In genomic region chr1:152758636-152759035, GRCh38 we compare ENCODE assay signal across 30 cellular contexts. TPM values are rescaled to one million over a fixed set of nuclear protein-coding genes. Genes with fewer than 3 reads are reported as not detected.
"Had no signal": no experiment of that assay in that cellular context is flagged by ENCODE, and none has a peak within 500 bp of the region (broad histone marks: within the 10 kb centered on the region; RNA-seq: fewer than 3 reads in every experiment).

No MANE protein-coding gene starts in this region.

- H3K36me3 Mint-ChIP-seq: mesothelial cell of epicardium; naive thymus-derived CD4-positive, alpha-beta T cell had no signal

- DNase-seq: dermis blood vessel endothelial cell; dorsolateral prefrontal cortex; effector CD4-positive, alpha-beta T cell; effector memory CD4-positive, alpha-beta T cell; foreskin fibroblast; foreskin melanocyte; gastrocnemius medialis; glutamatergic neuron; head of caudate nucleus; heart right ventricle; hippocampal formation; left cardiac atrium; left lung; left ventricle myocardium superior; lower lobe of right lung; mesenchymal stem cell; mucosa of descending colon; naive thymus-derived CD4-positive, alpha-beta T cell had no signal

- H3K4me1 Mint-ChIP-seq: mesothelial cell of epicardium; naive thymus-derived CD4-positive, alpha-beta T cell had no signal

- H3K27me3 ChIP-seq: gastrocnemius medialis had no signal

- H3K4me1 ChIP-seq: esophagus muscularis mucosa, gastrocnemius medialis, heart right ventricle, left lung, lower lobe of right lung had no signal

- H3K27ac ChIP-seq: coronary artery, dorsolateral prefrontal cortex, esophagus muscularis mucosa, gastrocnemius medialis, heart right ventricle, left lung, lower lobe of right lung had no signal

- H3K9me3 ChIP-seq: esophagus muscularis mucosa, gastrocnemius medialis, heart right ventricle, left lung, lower lobe of right lung, mucosa of descending colon had no signal

- ATAC-seq: gastrocnemius medialis; heart right ventricle; left cardiac atrium; left lung; left ventricle myocardium superior; lower lobe of right lung; mucosa of descending colon; naive thymus-derived CD4-positive, alpha-beta T cell had no signal

- H3K4me3 ChIP-seq: coronary artery, dorsolateral prefrontal cortex, esophagus muscularis mucosa, gastrocnemius medialis, heart right ventricle, left lung, lower lobe of right lung, mucosa of descending colon had no signal

- H3K4me3 Mint-ChIP-seq: mesothelial cell of epicardium; naive thymus-derived CD4-positive, alpha-beta T cell had no signal

- H3K27ac Mint-ChIP-seq: mesothelial cell of epicardium; naive thymus-derived CD4-positive, alpha-beta T cell had no signal

- H3K36me3 ChIP-seq: esophagus muscularis mucosa, gastrocnemius medialis, heart right ventricle, left lung, lower lobe of right lung had no signal

RNA-seq across cellular contexts. Expression of gene KPRP, which starts 0.8 kb away (rescaled TPM):
- total RNA-seq: dermis blood vessel endothelial cell; dorsolateral prefrontal cortex; endothelial cell of umbilical vein; epithelial cell of proximal tubule; esophagus muscularis mucosa; gastrocnemius medialis; glomerular endothelial cell; heart right ventricle; kidney epithelial cell; left cardiac atrium; left lung; left ventricle myocardium superior; lower lobe of right lung; lung microvascular endothelial cell; mesenteric fat pad; mesothelial cell of epicardium; mucosa of descending colon; myocyte; naive thymus-derived CD4-positive, alpha-beta T cell had no signal
- polyA plus RNA-seq: endothelial cell of umbilical vein; heart right ventricle; naive thymus-derived CD4-positive, alpha-beta T cell had no signal

RNA-seq across cellular contexts. Expression of gene LCE1F, which starts 16.3 kb away (rescaled TPM):
- total RNA-seq: dermis blood vessel endothelial cell; dorsolateral prefrontal cortex; endothelial cell of umbilical vein; epithelial cell of proximal tubule; esophagus muscularis mucosa; gastrocnemius medialis; glomerular endothelial cell; heart right ventricle; kidney epithelial cell; left cardiac atrium; left lung; left ventricle myocardium superior; lower lobe of right lung; lung microvascular endothelial cell; mesenteric fat pad; mesothelial cell of epicardium; mucosa of descending colon; myocyte; naive thymus-derived CD4-positive, alpha-beta T cell had no signal
- polyA plus RNA-seq: endothelial cell of umbilical vein; esophagus; heart right ventricle; keratinocyte; naive thymus-derived CD4-positive, alpha-beta T cell had no signal

RNA-seq across cellular contexts. Expression of gene LCE1E, which starts 27.4 kb away (rescaled TPM):
- total RNA-seq: dermis blood vessel endothelial cell; dorsolateral prefrontal cortex; endothelial cell of umbilical vein; epithelial cell of proximal tubule; esophagus muscularis mucosa; gastrocnemius medialis; glomerular endothelial cell; heart right ventricle; kidney epithelial cell; left cardiac atrium; left lung; left ventricle myocardium superior; lower lobe of right lung; lung microvascular endothelial cell; mesenteric fat pad; mesothelial cell of epicardium; mucosa of descending colon; myocyte; naive thymus-derived CD4-positive, alpha-beta T cell had no signal
- polyA plus RNA-seq: endothelial cell of umbilical vein; heart right ventricle; naive thymus-derived CD4-positive, alpha-beta T cell had no signal

RNA-seq across cellular contexts. Expression of gene LCE1D, which starts 37.9 kb away (rescaled TPM):
- total RNA-seq: dermis blood vessel endothelial cell; dorsolateral prefrontal cortex; endothelial cell of umbilical vein; epithelial cell of proximal tubule; esophagus muscularis mucosa; gastrocnemius medialis; glomerular endothelial cell; heart right ventricle; kidney epithelial cell; left cardiac atrium; left lung; left ventricle myocardium superior; lower lobe of right lung; lung microvascular endothelial cell; mesenteric fat pad; mesothelial cell of epicardium; mucosa of descending colon; myocyte; naive thymus-derived CD4-positive, alpha-beta T cell had no signal
- polyA plus RNA-seq: endothelial cell of umbilical vein; esophagus; heart right ventricle; keratinocyte; naive thymus-derived CD4-positive, alpha-beta T cell had no signal

RNA-seq across cellular contexts. Expression of gene LCE1C, which starts 47.8 kb away (rescaled TPM):
- total RNA-seq: dermis blood vessel endothelial cell; dorsolateral prefrontal cortex; endothelial cell of umbilical vein; epithelial cell of proximal tubule; esophagus muscularis mucosa; gastrocnemius medialis; glomerular endothelial cell; heart right ventricle; kidney epithelial cell; left cardiac atrium; left lung; left ventricle myocardium superior; lower lobe of right lung; lung microvascular endothelial cell; mesenteric fat pad; mesothelial cell of epicardium; mucosa of descending colon; myocyte; naive thymus-derived CD4-positive, alpha-beta T cell had no signal
- polyA plus RNA-seq: endothelial cell of umbilical vein; heart right ventricle; naive thymus-derived CD4-positive, alpha-beta T cell had no signal
